14 cellular contexts compared by ENCODE assay signal in genomic region chr10:119728172-119728800, GRCh38. TPM values are rescaled to one million over a fixed set of nuclear protein-coding genes. Genes with fewer than 3 reads are reported as not detected.
DNase-seq lines count a peak whose midpoint lies in the region; ATAC-seq, FAIRE-seq and TF ChIP-seq lines count a peak whose summit lies in the region.
"Had no signal": no experiment of that assay in that cellular context is flagged by ENCODE, and none has a peak within 500 bp of the region (broad histone marks: within the 10 kb centered on the region; RNA-seq: fewer than 3 reads in every experiment).

No MANE protein-coding gene starts in this region.

- H3K4me3 Mint-ChIP-seq in MCF 10A (ENCODE audit: unreplicated experiment) (no peak overlapping the region), mesothelial cell of epicardium (peak overlapping the region; percentile 32)
- peak overlapping the region; percentile 82 for H3K4me3 Mint-ChIP-seq in activated CD8-positive, alpha-beta T cell treated with anti-CD3 and anti-CD28 coated beads for 36 hours

- H3K9me3 Mint-ChIP-seq in MCF 10A (ENCODE audit: unreplicated experiment): no peaks in the 10 kb centered on the region
- no peaks in the 10 kb centered on the region for H3K9me3 Mint-ChIP-seq in activated CD8-positive, alpha-beta T cell treated with anti-CD3 and anti-CD28 coated beads for 36 hours
- H3K9me3 Mint-ChIP-seq in mesothelial cell of epicardium: no peaks in the 10 kb centered on the region

- TF ChIP-seq POLR2A in breast epithelium (IDR thresholded peaks at IDR 0.05) (no peak), uterus (IDR thresholded peaks at IDR 0.05) (no peak), H54 (IDR thresholded peaks at IDR 0.05; ENCODE audit: low read depth, low read length) (no peak)

- no peaks in the 10 kb centered on the region for H3K9me3 ChIP-seq in breast epithelium
- H3K9me3 ChIP-seq in uterus: no peaks in the 10 kb centered on the region

- H3K36me3 Mint-ChIP-seq in MCF 10A (ENCODE audit: insufficient read depth, unreplicated experiment) (no peaks in the 10 kb centered on the region), mesothelial cell of epicardium (no peaks in the 10 kb centered on the region)
- H3K36me3 Mint-ChIP-seq in activated CD8-positive, alpha-beta T cell treated with anti-CD3 and anti-CD28 coated beads for 36 hours (ENCODE audit: low read depth): peaks cover 6% of the 10 kb centered on the region

- H3K4me3 ChIP-seq in breast epithelium (no peak overlapping the region), uterus (no peak overlapping the region)

- H3K27me3 Mint-ChIP-seq in MCF 10A (ENCODE audit: insufficient read depth, unreplicated experiment) (no peaks in the 10 kb centered on the region), mesothelial cell of epicardium (ENCODE audit: low read depth) (no peaks in the 10 kb centered on the region)
- no peaks in the 10 kb centered on the region for H3K27me3 Mint-ChIP-seq in activated CD8-positive, alpha-beta T cell treated with anti-CD3 and anti-CD28 coated beads for 36 hours

- no peak overlapping the region for H3K27ac ChIP-seq in breast epithelium
- H3K27ac ChIP-seq in uterus: peak overlapping the region; percentile 88 to 96
- H3K27ac ChIP-seq: brain microvascular endothelial cell had no signal

- CTCF ChIA-PET in MCF 10A (lab: Yijun Ruan, JAX): interaction anchor here (1.0 to 2.2 kb wide), 4 partner anchors 9 to 121 kb away, joined by 3 to 13 read pairs (median 4); no protein-coding TSS in a partner anchor
- CTCF ChIA-PET in activated CD8-positive, alpha-beta T cell treated with anti-CD3 and anti-CD28 coated beads for 36 hours (lab: Charles Lee): interaction anchor here (1.0 to 6.6 kb wide), 5 partner anchors 20 to 132 kb away, joined by 3 to 42 read pairs (median 11); no protein-coding TSS in a partner anchor

- ATAC-seq in activated CD8-positive, alpha-beta T cell treated with anti-CD3 and anti-CD28 coated beads for 36 hours: no peak

- H3K27me3 ChIP-seq in breast epithelium (no peaks in the 10 kb centered on the region), uterus (no peaks in the 10 kb centered on the region)
- H3K27me3 ChIP-seq: brain microvascular endothelial cell had no signal

- POLR2A ChIA-PET in MCF 10A (lab: Yijun Ruan, JAX): interaction anchor here (1.0 to 7.0 kb wide), 7 partner anchors 10 to 167 kb away, joined by 3 to 131 read pairs (median 4); partner anchors contain the start of gene SEC23IP
- POLR2A ChIA-PET in activated CD8-positive, alpha-beta T cell treated with anti-CD3 and anti-CD28 coated beads for 36 hours (lab: Charles Lee): interaction anchor here (0.5 to 1.2 kb wide), 5 partner anchors 9 to 144 kb away, joined by 3 to 4 read pairs (median 4); partner anchors contain the start of gene MCMBP

- peak overlapping the region; percentile 52 for H3K27ac Mint-ChIP-seq in MCF 10A (ENCODE audit: low read depth, unreplicated experiment)
- H3K27ac Mint-ChIP-seq in activated CD8-positive, alpha-beta T cell treated with anti-CD3 and anti-CD28 coated beads for 36 hours: peak overlapping the region; percentile 77
- peak overlapping the region; percentile 76 for H3K27ac Mint-ChIP-seq in mesothelial cell of epicardium

- DNase-seq in MCF 10A (ENCODE audit: unreplicated experiment) (no peak), breast epithelium (ENCODE audit: low spot score in 2 of 2) (no peak), mesothelial cell of epicardium (ENCODE audit: low spot score in 2 of 2, unreplicated experiment in 2 of 2) (no peak), uterus (no peak), GM20000 (ENCODE audit: low spot score) (no peak), activated gamma-delta T cell treated with Interleukin-2 at 50 U/mL for 16 hours (no peak), H54 (ENCODE audit: insufficient read length, low spot score) (no peak)
- DNase-seq in activated CD8-positive, alpha-beta T cell treated with anti-CD3 and anti-CD28 coated beads for 36 hours: peak; percentile 48
- DNase-seq: brain microvascular endothelial cell; DMS79; NCI-H2029; NCI-H69; stimulated activated CD4-positive, alpha-beta T cell treated with anti-CD3 and anti-CD28 coated beads, Interleukin-15, amount 100 ng/mL, for 24 hours had no signal

- no peaks in the 10 kb centered on the region for H3K4me1 ChIP-seq in breast epithelium
- peaks cover 0 to 5% of the 10 kb centered on the region in 2 donors for H3K4me1 ChIP-seq in uterus

- TF ChIP-seq CTCF in MCF 10A (IDR thresholded peaks at IDR 0.05; ENCODE audit: unreplicated experiment): no peak
- no peak for TF ChIP-seq CTCF in breast epithelium (IDR thresholded peaks at IDR 0.05)
- TF ChIP-seq CTCF in activated CD8-positive, alpha-beta T cell treated with anti-CD3 and anti-CD28 coated beads for 36 hours (IDR thresholded peaks at IDR 0.05): no peak
- TF ChIP-seq CTCF in mesothelial cell of epicardium (IDR thresholded peaks at IDR 0.05; ENCODE audit: unreplicated experiment): no peak
- no peak for TF ChIP-seq CTCF in uterus (IDR thresholded peaks at IDR 0.05)
- no peak for TF ChIP-seq CTCF in GM20000 (IDR thresholded peaks at IDR 0.05; ENCODE audit: extremely low read depth, missing control alignments)

- H3K4me1 Mint-ChIP-seq in MCF 10A (ENCODE audit: insufficient read depth, unreplicated experiment) (peaks cover 42% of the 10 kb centered on the region), mesothelial cell of epicardium (peaks cover 44% of the 10 kb centered on the region)
- H3K4me1 Mint-ChIP-seq in activated CD8-positive, alpha-beta T cell treated with anti-CD3 and anti-CD28 coated beads for 36 hours (ENCODE audit: low read depth): peaks cover 43% of the 10 kb centered on the region

- FAIRE-seq in H54 (lab: Jason Lieb, UNC): no peak
- FAIRE-seq: H1 had no signal

- intact Hi-C loops in MCF 10A (cut with micrococcal nuclease) (no loop called here), breast epithelium (cut with DNase I; ENCODE audit: low total_unique reads) (no loop called here), uterus (cut with DNase I; ENCODE audit: low total_unique reads) (no loop called here)
- intact Hi-C loops in activated CD8-positive, alpha-beta T cell treated with anti-CD3 and anti-CD28 coated beads for 36 hours (cut with micrococcal nuclease): loop anchor here (5.0 kb wide), 1 partner anchor 41 kb away; no protein-coding TSS in a partner anchor

- BruUV-seq in MCF 10A (replicated peaks; lab: Mats Ljungman, UMichigan): no TSS peak

- H3K36me3 ChIP-seq in breast epithelium (no peaks in the 10 kb centered on the region), uterus (no peaks in the 10 kb centered on the region)
- H3K36me3 ChIP-seq: brain microvascular endothelial cell had no signal

RNA-seq across cellular contexts. Expression of gene INPP5F, which starts 2.4 kb away (rescaled TPM):
- total RNA-seq in MCF 10A (2022) (10.3 and 14.9 TPM in 2 replicates), breast epithelium (10 to 100 TPM; 13.1 to 15.1 (median 14.6) TPM), mesothelial cell of epicardium (55.8 to 56.5 TPM (median 56.0 TPM) in 3 replicates), uterus (10 to 100 TPM; 14.3 to 67.3 (median 27.8) TPM)
- 10 to 100 TPM; 10.7 TPM for total RNA-seq in activated CD8-positive, alpha-beta T cell treated with anti-CD3 and anti-CD28 coated beads for 36 hours

Comparison
In these comparisons a context has a peak if more than half of its experiments do, and no peak if none do; other contexts are left out.
1. H3K27ac ChIP-seq: peak in uterus (2 of 2); none in breast epithelium (0 of 2).
2. Peak in every context shown above with its lines, with median percentiles within 50 percentile points of each other: H3K27ac Mint-ChIP-seq.